ENCODE assay signal across 11 cellular contexts in genomic region chr2:98936917-98937351, GRCh38. TPM values are rescaled to one million over a fixed set of nuclear protein-coding genes. Genes with fewer than 3 reads are reported as not detected.
DNase-seq lines count a peak whose midpoint lies in the region; ATAC-seq, FAIRE-seq and TF ChIP-seq lines count a peak whose summit lies in the region.
"Had no signal": no experiment of that assay in that cellular context is flagged by ENCODE, and none has a peak within 500 bp of the region (broad histone marks: within the 10 kb centered on the region; RNA-seq: fewer than 3 reads in every experiment).

No MANE protein-coding gene starts in this region.

- RAD21 ChIA-PET in GM12878 (lab: Charles Lee; ENCODE audit: unreplicated experiment): no interaction called here

- H3K9me3 ChIP-seq in GM12878 (replicated peaks; ENCODE audit: control insufficient read depth, insufficient read depth, low read length): no peaks in the 10 kb centered on the region
- no peaks in the 10 kb centered on the region for H3K9me3 ChIP-seq in lower lobe of right lung
- no peaks in the 10 kb centered on the region for H3K9me3 ChIP-seq in thoracic aorta
- H3K9me3 ChIP-seq: SJSA1 had no signal

- TF ChIP-seq POLR2A in GM12878 (IDR thresholded peaks at IDR 0.05; ENCODE audit: low read depth, low read length): no peak

- H3K27ac ChIP-seq in GM12878 (ENCODE audit: control insufficient read depth, insufficient read depth) (no peak overlapping the region), lower lobe of right lung (no peak overlapping the region), thoracic aorta (no peak overlapping the region), brain microvascular endothelial cell (no peak overlapping the region)
- H3K27ac ChIP-seq: BLaER1 treated with 17β-estradiol and CSF1 and Interleukin-3, amounts not matched to agents 10 nM and 100 nM; SJSA1 had no signal

- TF ChIP-seq RAD21 in GM12878 (IDR thresholded peaks at IDR 0.05; ENCODE audit: insufficient read depth, low read depth, low read length): no peak

- no peaks in the 10 kb centered on the region for H4K20me1 ChIP-seq in GM12878 (ENCODE audit: control insufficient read depth, insufficient read depth)
- H4K20me1 ChIP-seq: BLaER1 treated with 17β-estradiol and CSF1 and Interleukin-3, amounts not matched to agents 10 nM and 100 nM had no signal

- no peak overlapping the region for H3K27ac Mint-ChIP-seq in activated T-cell treated with anti-CD3 and anti-CD28 coated beads, Interleukin-2, amount 50 U/mL, for 24 hours

- no peaks in the 10 kb centered on the region for H3K9me3 Mint-ChIP-seq in activated T-cell treated with anti-CD3 and anti-CD28 coated beads, Interleukin-2, amount 50 U/mL, for 24 hours

- peak overlapping the region; percentile 55; the same call in 1 of the 2 replicates for H3K4me2 ChIP-seq in GM12878 (ENCODE audit: control insufficient read depth, insufficient read depth)
- H3K4me2 ChIP-seq: BLaER1 treated with 17β-estradiol and CSF1 and Interleukin-3, amounts not matched to agents 10 nM and 100 nM had no signal

- H3K27me3 Mint-ChIP-seq in activated T-cell treated with anti-CD3 and anti-CD28 coated beads, Interleukin-2, amount 50 U/mL, for 24 hours: peaks cover 71% of the 10 kb centered on the region

- H3K4me1 ChIP-seq in GM12878 (ENCODE audit: control insufficient read depth, insufficient read depth, low read length) (no peaks in the 10 kb centered on the region), lower lobe of right lung (peaks cover 17% of the 10 kb centered on the region), thoracic aorta (ENCODE audit: control insufficient read depth in 1 of 2, low read depth in 2 of 2) (peaks cover 13 to 15% of the 10 kb centered on the region in 2 donors)
- H3K4me1 ChIP-seq: BLaER1 treated with 17β-estradiol and CSF1 and Interleukin-3, amounts not matched to agents 10 nM and 100 nM had no signal

- no peak for TF ChIP-seq EP300 in GM12878 (IDR thresholded peaks at IDR 0.05; ENCODE audit: borderline replicate concordance in 1 of 2, control insufficient read depth in 1 of 2, low read depth in 2 of 2, low read length in 2 of 2)

- intact Hi-C loops in GM12878 (cut with micrococcal nuclease; ENCODE audit: unreplicated experiment): no loop called here
- intact Hi-C loops in lower lobe of right lung (cut with DNase I): no loop called here

- TF ChIP-seq CTCF in GM12878 (IDR thresholded peaks at IDR 0.05 in 2 of 3, conservative IDR thresholded peaks at IDR 0.05 in 1 of 3; ENCODE audit: control insufficient read depth in 2 of 3, extremely low read depth in 1 of 3, insufficient read depth in 1 of 3, low read depth in 3 of 3, low read length in 3 of 3) (no peak), lower lobe of right lung (IDR thresholded peaks at IDR 0.05) (no peak), thoracic aorta (IDR thresholded peaks at IDR 0.05) (no peak), brain microvascular endothelial cell (IDR thresholded peaks at IDR 0.05; ENCODE audit: low read depth, low read length, missing control alignments) (no peak)

- BruUV-seq in GM12878 (replicated peaks; lab: Mats Ljungman, UMichigan): no TSS peak

- H3K36me3 ChIP-seq in GM12878 (ENCODE audit: control insufficient read depth in 2 of 2, insufficient read depth in 2 of 2, low read length in 1 of 2): no peaks in the 10 kb centered on the region
- H3K36me3 ChIP-seq in lower lobe of right lung: no peaks in the 10 kb centered on the region
- no peaks in the 10 kb centered on the region for H3K36me3 ChIP-seq in thoracic aorta
- no peaks in the 10 kb centered on the region for H3K36me3 ChIP-seq in brain microvascular endothelial cell (replicated peaks)
- H3K36me3 ChIP-seq: BLaER1 treated with 17β-estradiol and CSF1 and Interleukin-3, amounts not matched to agents 10 nM and 100 nM; SJSA1 had no signal

- peak; percentile 19; the same call in 1 of the 3 replicates for ATAC-seq in GM12878
- ATAC-seq in lower lobe of right lung: peak; percentile 8 to 35
- ATAC-seq in thoracic aorta (ENCODE audit: insufficient number of reproducible peaks, low FRiP score, low read depth): no peak
- no peak for ATAC-seq in activated CD4-positive, CD25-positive, alpha-beta regulatory T cell treated with anti-CD3 and anti-CD28 coated beads, Interleukin-2, amount 50 U/mL, for 24 hours

- H3K4me1 Mint-ChIP-seq in activated T-cell treated with anti-CD3 and anti-CD28 coated beads, Interleukin-2, amount 50 U/mL, for 24 hours (ENCODE audit: low read depth): peaks cover 14% of the 10 kb centered on the region

- in situ Hi-C loops in GM12878 (cut with MboI): no loop called here
- in situ Hi-C loops in brain microvascular endothelial cell (cut with HindIII; ENCODE audit: low pct_ligation_motif_present, low sequenced_read_pairs): no loop called here

- SMC1A ChIA-PET in GM12878 (lab: Charles Lee; ENCODE audit: uncharacterized antibody, unreplicated experiment): no interaction called here

- WGBS in GM12878 (ENCODE audit: insufficient coverage, insufficient replicate concordance, low lambda C conversion rate, missing lambda C conversion rate): 14% methylated on average over 49 of the region's 49 CpGs

- peak overlapping the region; percentile 73 for H3K4me3 Mint-ChIP-seq in activated T-cell treated with anti-CD3 and anti-CD28 coated beads, Interleukin-2, amount 50 U/mL, for 24 hours

- no peak overlapping the region for H2AFZ ChIP-seq in GM12878 (ENCODE audit: control insufficient read depth, low read depth, low read length)

- no peaks in the 10 kb centered on the region for H3K79me2 ChIP-seq in GM12878 (ENCODE audit: control insufficient read depth, insufficient read depth, low read length)

- no peak for DNase-seq in activated T-cell treated with anti-CD3 and anti-CD28 coated beads, Interleukin-2, amount 50 U/mL, for 24 hours
- DNase-seq in activated T-cell treated with anti-CD3 and anti-CD28 coated beads, Interleukin-2, amount 50 U/mL, for 1 hour: no peak
- DNase-seq in GM12878 (ENCODE audit: low read depth, low spot score) (no peak), lower lobe of right lung (no peak), thoracic aorta (ENCODE audit: low spot score) (no peak), NK-92 (lab: John Stamatoyannopoulos, UW; ENCODE audit: unreplicated experiment) (no peak), brain microvascular endothelial cell (no peak)
- DNase-seq: cerebellar nuclear complex had no signal

- FAIRE-seq in GM12878 (lab: Jason Lieb, UNC): no peak

- CTCF ChIA-PET in GM12878 (lab: Yijun Ruan, JAX): no interaction called here

- POLR2A ChIA-PET in GM12878 (lab: Charles Lee): no interaction called here

- H3K4me3 ChIP-seq in GM12878 (no peak overlapping the region), lower lobe of right lung (peak overlapping the region; percentile 55), thoracic aorta (peak overlapping the region; percentile 74), brain microvascular endothelial cell (ENCODE audit: low read depth, low read length) (no peak overlapping the region)
- H3K4me3 ChIP-seq: BLaER1 treated with 17β-estradiol and CSF1 and Interleukin-3, amounts not matched to agents 10 nM and 100 nM; SJSA1 had no signal

- no peaks in the 10 kb centered on the region for H3K36me3 Mint-ChIP-seq in activated T-cell treated with anti-CD3 and anti-CD28 coated beads, Interleukin-2, amount 50 U/mL, for 24 hours (ENCODE audit: low read depth)

- H3K9ac ChIP-seq in GM12878 (ENCODE audit: control insufficient read depth, insufficient read depth, low read length): no peak overlapping the region
- H3K9ac ChIP-seq: BLaER1 treated with 17β-estradiol and CSF1 and Interleukin-3, amounts not matched to agents 10 nM and 100 nM had no signal

- peaks cover 10 to 17% of the 10 kb centered on the region in 2 experiments for H3K27me3 ChIP-seq in GM12878 (replicated peaks in 1 of 2; ENCODE audit: control insufficient read depth in 2 of 2, insufficient read depth in 2 of 2, low read length in 1 of 2)
- peaks cover 38% of the 10 kb centered on the region for H3K27me3 ChIP-seq in lower lobe of right lung (ENCODE audit: low read depth)
- no peaks in the 10 kb centered on the region for H3K27me3 ChIP-seq in thoracic aorta (replicated peaks; ENCODE audit: insufficient read depth)
- H3K27me3 ChIP-seq in brain microvascular endothelial cell (replicated peaks): peaks cover 36% of the 10 kb centered on the region
- H3K27me3 ChIP-seq: BLaER1 treated with 17β-estradiol and CSF1 and Interleukin-3, amounts not matched to agents 10 nM and 100 nM had no signal

TF ChIP-seq in GM12878, 131 proteins besides CTCF, POLR2A, EP300 and RAD21:
- no peak for TF ChIP-seq ZNF207 (IDR thresholded peaks at IDR 0.05; ENCODE audit: borderline replicate concordance)
- peak; percentile 55 for TF ChIP-seq SUZ12 (IDR thresholded peaks at IDR 0.05; ENCODE audit: unreplicated experiment)
- TF ChIP-seq HDAC6 (IDR thresholded peaks at IDR 0.05; ENCODE audit: unreplicated experiment): no peak
TF ChIP-seq in GM12878: peak in this region for 1.

RNA-seq across cellular contexts. Expression of gene CRACDL, which starts 0.9 kb away (rescaled TPM):
- not detected in 2 replicates for total RNA-seq in GM12878 (2013; cell fraction: nucleolus; rRNA removed)
- total RNA-seq in GM12878 (2014; rRNA removed) (0.33 and 0.34 TPM in 2 replicates), GM12878 (2014; rRNA removed; fragmentation: Illumina TruSeq; extraction: Trizol) (0.13 and 0.41 TPM in 2 replicates), GM12878 (2021) (0.48 and 0.72 TPM in 2 replicates), lower lobe of right lung (17.8 TPM), thoracic aorta (1 to 10 TPM; 1.9 to 5.9 TPM)
- polyA plus RNA-seq in GM12878 (2011; ENCODE audit: low read depth): not detected
- polyA plus RNA-seq in GM12878 (2011; rRNA removed) (0.03 and 0.13 TPM in 2 replicates), GM12878 (2014; fragmentation: Illumina TruSeq; extraction: Trizol) (0.21 and 0.22 TPM in 2 replicates), GM12878 (2014; fragmentation: Nextera tagmentation; extraction: Ambion mirVana) (under 1 TPM; 0.04 to 0.08 TPM), GM12878 (2014; rRNA removed) (0.49 and 0.55 TPM in 2 replicates), GM12878 (2016; fragmentation: Nextera tagmentation; extraction: Ambion mirVana) (under 1 TPM; 0.12 to 0.14 TPM)
- polyA plus RNA-seq in GM12878 (2011; cell fraction: cytosol; rRNA removed): 0.05 and 0.09 TPM in 2 replicates
- 0.12 and 0.16 TPM in 2 replicates for polyA plus RNA-seq in GM12878 (2011; cell fraction: nucleus; rRNA removed)
- polyA plus RNA-seq in GM12878 (2012): not detected in 2 replicates
- polyA minus RNA-seq in GM12878 (2011; rRNA and poly(A)+ RNA removed): 0.05 TPM in 1 of 2 replicates, not detected in the other
- not detected in 2 replicates for polyA minus RNA-seq in GM12878 (2011; cell fraction: cytosol; rRNA and poly(A)+ RNA removed)
- 0.36 TPM in 1 of 2 replicates, not detected in the other for polyA minus RNA-seq in GM12878 (2011; cell fraction: nucleus; rRNA and poly(A)+ RNA removed)
- total RNA-seq: SJSA1 had no signal

Comparison
In these comparisons a context has a peak if more than half of its experiments do, and no peak if none do; other contexts are left out.
1. ATAC-seq: peak in GM12878 (single experiment) and lower lobe of right lung (2 of 2); none in thoracic aorta (single experiment) and activated CD4-positive, CD25-positive, alpha-beta regulatory T cell treated with anti-CD3 and anti-CD28 coated beads, Interleukin-2, amount 50 U/mL, for 24 hours (0 of 2).
2. H3K4me3 ChIP-seq: peak in lower lobe of right lung (single experiment) and thoracic aorta (single experiment); none in GM12878 (single experiment) and brain microvascular endothelial cell (single experiment).